In genomic region chr7:12951397-12951801, GRCh38 we compare ENCODE assay signal across 13 cellular contexts.
DNase-seq lines count a peak whose midpoint lies in the region; ATAC-seq and TF ChIP-seq lines count a peak whose summit lies in the region.
"Had no signal": no experiment of that assay in that cellular context is flagged by ENCODE, and none has a peak within 500 bp of the region (broad histone marks: within the 10 kb centered on the region; RNA-seq: fewer than 3 reads in every experiment).

No MANE protein-coding gene starts in this region.

- 72 to 73% methylated on average over 6 of the region's 6 CpGs for WGBS in aorta, 2 donors

- ATAC-seq in mucosa of descending colon (peak; percentile 46), aorta (ENCODE audit: low FRiP score) (no peak)
- ATAC-seq: stimulated activated naive CD8-positive, alpha-beta T cell treated with anti-CD3 and anti-CD28 coated beads, Interleukin-15, Interleukin-2, amounts not matched to agents 100 U/mL and 50 U/mL, for 24 hours had no signal

- H3K9me3 Mint-ChIP-seq in mesothelial cell of epicardium: peaks cover 3% of the 10 kb centered on the region
- H3K9me3 Mint-ChIP-seq: central memory CD8-positive, alpha-beta T cell; naive B cell; T-helper 2 cell treated with Interferon-gamma antibody and Interleukin-4, amounts not matched to agents 5 μg/mL and 100 μg/mL, for 36 hours had no signal

- H3K36me3 ChIP-seq in mucosa of descending colon (ENCODE audit: low read depth) (no peaks in the 10 kb centered on the region), HAP-1 (replicated peaks) (no peaks in the 10 kb centered on the region), aorta (ENCODE audit: control insufficient read depth in 1 of 2, insufficient read depth in 2 of 2, low read length in 1 of 2) (no peaks in the 10 kb centered on the region)

- no peak for TF ChIP-seq CTCF in mucosa of descending colon (IDR thresholded peaks at IDR 0.05)
- TF ChIP-seq CTCF in mesothelial cell of epicardium (IDR thresholded peaks at IDR 0.05; ENCODE audit: unreplicated experiment): no peak

- no peak overlapping the region for H3K27ac ChIP-seq in aorta (ENCODE audit: low read depth in 1 of 2, low read length in 2 of 2)

- no peaks in the 10 kb centered on the region for H3K27me3 ChIP-seq in HAP-1 (ENCODE audit: low read depth)
- H3K27me3 ChIP-seq in aorta (ENCODE audit: control insufficient read depth in 1 of 2, insufficient read depth in 2 of 2, low read length in 1 of 2): no peaks in the 10 kb centered on the region

- H3K4me3 ChIP-seq in mucosa of descending colon: no peak overlapping the region
- H3K4me3 ChIP-seq in HAP-1: no peak overlapping the region
- H3K4me3 ChIP-seq in aorta (ENCODE audit: low read length in 2 of 2): no peak overlapping the region

- peaks cover 30% of the 10 kb centered on the region for H3K4me1 Mint-ChIP-seq in mesothelial cell of epicardium
- H3K4me1 Mint-ChIP-seq: central memory CD8-positive, alpha-beta T cell; naive B cell had no signal

- in situ Hi-C loops in HAP-1 (cut with MboI; ENCODE audit: low sequenced_read_pairs): no loop called here

- no peak overlapping the region for H3K4me3 Mint-ChIP-seq in mesothelial cell of epicardium
- H3K4me3 Mint-ChIP-seq: central memory CD8-positive, alpha-beta T cell; T-helper 2 cell treated with Interferon-gamma antibody and Interleukin-4, amounts not matched to agents 5 μg/mL and 100 μg/mL, for 36 hours had no signal

- intact Hi-C loops in mucosa of descending colon (cut with DNase I, micrococcal nuclease): no loop called here
- intact Hi-C loops in aorta (cut with DNase I): no loop called here

- no peaks in the 10 kb centered on the region for H3K4me1 ChIP-seq in mucosa of descending colon (ENCODE audit: low read depth)
- H3K4me1 ChIP-seq in HAP-1: peaks cover 10% of the 10 kb centered on the region
- H3K4me1 ChIP-seq in aorta (ENCODE audit: control insufficient read depth in 1 of 2, insufficient read depth in 2 of 2, low read length in 2 of 2): no peaks in the 10 kb centered on the region

- no peaks in the 10 kb centered on the region for H3K36me3 Mint-ChIP-seq in mesothelial cell of epicardium
- H3K36me3 Mint-ChIP-seq: naive B cell had no signal

- peak; percentile 77 for DNase-seq in COLO829 (ENCODE audit: low spot score)
- peak; percentile 86 for DNase-seq in M059J (ENCODE audit: low read depth)
- DNase-seq in dedifferentiated amniotic fluid mesenchymal stem cell (ENCODE audit: extremely low spot score): peak; percentile 61
- no peak for DNase-seq in mucosa of descending colon
- no peak for DNase-seq in HAP-1 (ENCODE audit: low spot score in 2 of 2)
- DNase-seq in aorta: no peak
- no peak for DNase-seq in mesothelial cell of epicardium (ENCODE audit: low spot score in 2 of 2, unreplicated experiment in 2 of 2)
- DNase-seq in NCI-H82 treated with DMSO at 0.1 percent for 48 hours (lab: John Stamatoyannopoulos, UW; ENCODE audit: unreplicated experiment): no peak
- DNase-seq: hippocampal formation; naive B cell; stimulated activated naive CD8-positive, alpha-beta T cell treated with anti-CD3 and anti-CD28 coated beads, Interleukin-15, Interleukin-2, amounts not matched to agents 100 U/mL and 50 U/mL, for 24 hours had no signal

- H3K9me3 ChIP-seq in mucosa of descending colon (no peaks in the 10 kb centered on the region), HAP-1 (no peaks in the 10 kb centered on the region), aorta (ENCODE audit: control insufficient read depth, low read length) (no peaks in the 10 kb centered on the region)

- no peak overlapping the region for H3K27ac Mint-ChIP-seq in mesothelial cell of epicardium
- H3K27ac Mint-ChIP-seq: T-helper 2 cell treated with Interferon-gamma antibody and Interleukin-4, amounts not matched to agents 5 μg/mL and 100 μg/mL, for 36 hours had no signal

- no peaks in the 10 kb centered on the region for H3K27me3 Mint-ChIP-seq in mesothelial cell of epicardium (ENCODE audit: low read depth)
- H3K27me3 Mint-ChIP-seq: central memory CD8-positive, alpha-beta T cell had no signal

Comparison
In these comparisons a context has a peak if more than half of its experiments do, and no peak if none do; other contexts are left out.
1. DNase-seq: peak in COLO829 (single experiment), M059J (single experiment) and dedifferentiated amniotic fluid mesenchymal stem cell (single experiment); none in mucosa of descending colon (0 of 3), HAP-1 (0 of 2), aorta (0 of 2), mesothelial cell of epicardium (0 of 2) and NCI-H82 treated with DMSO at 0.1 percent for 48 hours (single experiment).